Comparison of ENCODE assay signal across 27 cellular contexts in genomic region chrX:132748909-132749308, GRCh38.
"Had no signal": no experiment of that assay in that cellular context is flagged by ENCODE, and none has a peak within 500 bp of the region (broad histone marks: within the 10 kb centered on the region; RNA-seq: fewer than 3 reads in every experiment).

No MANE protein-coding gene starts in this region.

- DNase-seq: activated B cell treated with CpG ODN at 0.5 μM for 24 hours; activated CD4-positive, alpha-beta memory T cell treated with anti-CD3 and anti-CD28 coated beads, Interleukin-2, amount 10 ng/mL, durations not matched to agents 7 days and 5 days; activated CD4-positive, alpha-beta T cell treated with anti-CD3 and anti-CD28 coated beads, Interleukin-2, amount 50 U/mL, for 1 hour; activated gamma-delta T cell; activated naive CD4-positive, alpha-beta T cell treated with anti-CD3 and anti-CD28 coated beads, Interleukin-2, amount 10 ng/mL, durations not matched to agents 7 days and 5 days; activated naive CD8-positive, alpha-beta T cell treated with anti-CD3 and anti-CD28 coated beads for 36 hours; activated T-cell treated with anti-CD3 and anti-CD28 coated beads for 4 hours; activated T-cell treated with anti-CD3 and anti-CD28 coated beads, Interleukin-2, amount 50 U/mL, for 48 hours; brain microvascular endothelial cell; cerebellar nuclear complex; Karpas-422; MM.1S; NCI-H1105; NCI-H1436; NCI-H1694 treated with DMSO at 0.1 percent for 48 hours; NCI-H2081; NCI-H2227 treated with DMSO at 0.1 percent for 48 hours; NCI-H446 treated with DMSO at 0.1 percent for 48 hours; NCI-H526 treated with DMSO at 0.1 percent for 48 hours; OCI-M1; Right ventricle myocardium superior; T-helper 9 cell had no signal

- H3K4me3 Mint-ChIP-seq: activated B cell treated with CpG ODN at 0.5 μM for 24 hours; activated CD4-positive, alpha-beta memory T cell treated with anti-CD3 and anti-CD28 coated beads, Interleukin-2, amount 10 ng/mL, durations not matched to agents 7 days and 5 days; activated naive CD4-positive, alpha-beta T cell treated with anti-CD3 and anti-CD28 coated beads, Interleukin-2, amount 10 ng/mL, durations not matched to agents 7 days and 5 days; activated naive CD8-positive, alpha-beta T cell treated with anti-CD3 and anti-CD28 coated beads for 36 hours; activated T-helper 17 cell treated with anti-CD3 and anti-CD28 coated beads, Interleukin-2, amount 50 U/mL, for 72 hours; T-helper 1 cell treated with Interleukin-12 subunit alpha and Interleukin-12 subunit beta and Interleukin-4 antibody, amounts not matched to agents 30 μg/mL and 1 μg/mL, for 36 hours had no signal

- ATAC-seq: activated T-helper 17 cell treated with anti-CD3 and anti-CD28 coated beads, Interleukin-2, amount 50 U/mL, for 72 hours; K562; Panc1 had no signal

- H3K4me3 ChIP-seq: K562 had no signal

- H3K27me3 ChIP-seq: brain microvascular endothelial cell had no signal

- H3K27me3 Mint-ChIP-seq: activated B cell treated with CpG ODN at 0.5 μM for 24 hours; activated CD4-positive, alpha-beta memory T cell treated with anti-CD3 and anti-CD28 coated beads, Interleukin-2, amount 10 ng/mL, durations not matched to agents 7 days and 5 days; activated naive CD8-positive, alpha-beta T cell treated with anti-CD3 and anti-CD28 coated beads for 36 hours had no signal

- H3K36me3 ChIP-seq: brain microvascular endothelial cell had no signal

- H3K4me1 Mint-ChIP-seq: activated B cell treated with CpG ODN at 0.5 μM for 24 hours; activated T-helper 17 cell treated with anti-CD3 and anti-CD28 coated beads, Interleukin-2, amount 50 U/mL, for 72 hours had no signal

- H3K27ac Mint-ChIP-seq: activated B cell treated with CpG ODN at 0.5 μM for 24 hours; activated CD4-positive, alpha-beta memory T cell treated with anti-CD3 and anti-CD28 coated beads, Interleukin-2, amount 10 ng/mL, durations not matched to agents 7 days and 5 days; activated naive CD4-positive, alpha-beta T cell treated with anti-CD3 and anti-CD28 coated beads, Interleukin-2, amount 10 ng/mL, durations not matched to agents 7 days and 5 days; activated naive CD8-positive, alpha-beta T cell treated with anti-CD3 and anti-CD28 coated beads for 36 hours; activated T-helper 17 cell treated with anti-CD3 and anti-CD28 coated beads, Interleukin-2, amount 50 U/mL, for 72 hours; T-helper 1 cell treated with Interleukin-12 subunit alpha and Interleukin-12 subunit beta and Interleukin-4 antibody, amounts not matched to agents 30 μg/mL and 1 μg/mL, for 36 hours had no signal

- H3K36me3 Mint-ChIP-seq: activated naive CD4-positive, alpha-beta T cell treated with anti-CD3 and anti-CD28 coated beads, Interleukin-2, amount 10 ng/mL, durations not matched to agents 7 days and 5 days; activated naive CD8-positive, alpha-beta T cell treated with anti-CD3 and anti-CD28 coated beads for 36 hours had no signal

- H3K27ac ChIP-seq: brain microvascular endothelial cell, RWPE1 had no signal
